Comparison of ENCODE assay signal across 17 cellular contexts in genomic region chr10:102400598-102401321, GRCh38. TPM values are rescaled to one million over a fixed set of nuclear protein-coding genes. Genes with fewer than 3 reads are reported as not detected.
DNase-seq lines count a peak whose midpoint lies in the region; ATAC-seq and TF ChIP-seq lines count a peak whose summit lies in the region.
"Had no signal": no experiment of that assay in that cellular context is flagged by ENCODE, and none has a peak within 500 bp of the region (broad histone marks: within the 10 kb centered on the region; RNA-seq: fewer than 3 reads in every experiment).

No MANE protein-coding gene starts in this region.

- H4K5ac ChIP-seq in IMR-90 (ENCODE audit: low read depth, low read length) = no peak overlapping the region

- peak overlapping the region; percentile 30 for H3K4me3 Mint-ChIP-seq in activated naive CD4-positive, alpha-beta T cell treated with anti-CD3 and anti-CD28 coated beads, Interleukin-2, amount 50 U/mL, for 24 hours
- H3K4me3 Mint-ChIP-seq in activated naive CD4-positive, alpha-beta T cell treated with anti-CD3 and anti-CD28 coated beads, Interleukin-2, amount 10 ng/mL, durations not matched to agents 7 days and 5 days = no peak overlapping the region
- H3K4me3 Mint-ChIP-seq in central memory CD8-positive, alpha-beta T cell = peak overlapping the region; percentile 43
- peak overlapping the region in 1 of 2 donors; percentile 48 for H3K4me3 Mint-ChIP-seq in stimulated activated naive B cell treated with anti-CD40 and anti-IgM and Interleukin-4, amounts not matched to agents 10 μg/mL and 1 μg/mL and 100 μg/mL, for 72 hours

- H2BK5ac ChIP-seq in IMR-90 (ENCODE audit: low read depth, low read length, poor library complexity, severe bottlenecking) = no peak overlapping the region

- no peak overlapping the region for H3K4ac ChIP-seq in IMR-90 (ENCODE audit: low read depth, low read length)

- CTCF ChIA-PET in activated naive CD4-positive, alpha-beta T cell treated with anti-CD3 and anti-CD28 coated beads, Interleukin-2, amount 10 ng/mL, durations not matched to agents 7 days and 5 days (lab: Charles Lee) = interaction anchor here (1.4 to 13.7 kb wide), 7 partner anchors 9 to 171 kb away, joined by 3 to 174 read pairs (median 14); partner anchors contain the start of genes ELOVL3 and FBXL15
- CTCF ChIA-PET in IMR-90 (lab: Yijun Ruan, JAX) = interaction anchor here (1.5 kb wide), 1 partner anchor 87 kb away, joined by 3 read pairs; no protein-coding TSS in a partner anchor

- no peak for TF ChIP-seq CTCF in IMR-90 (conservative IDR thresholded peaks at IDR 0.05; ENCODE audit: low read depth, low read length)

- H3K9ac ChIP-seq in IMR-90 (ENCODE audit: low read depth, low read length) = no peak overlapping the region

- in situ Hi-C loops in IMR-90 (cut with MboI; ENCODE audit: low sequenced_read_pairs) = no loop called here

- no peak for TF ChIP-seq POLR2A in IMR-90 (IDR thresholded peaks at IDR 0.05; ENCODE audit: low read depth, low read length)

- no peak overlapping the region for H3K27ac ChIP-seq in IMR-90 (ENCODE audit: insufficient read depth, low read length)
- H3K27ac ChIP-seq: cardiac muscle cell, psoas muscle had no signal

- H2BK120ac ChIP-seq in IMR-90 (ENCODE audit: low read depth, low read length) = no peak overlapping the region

- H3K79me1 ChIP-seq in IMR-90 (ENCODE audit: low read depth in 1 of 2, low read length in 2 of 2) = peaks cover 26 to 29% of the 10 kb centered on the region in 2 experiments

- no peaks in the 10 kb centered on the region for H3K9me3 Mint-ChIP-seq in activated naive CD4-positive, alpha-beta T cell treated with anti-CD3 and anti-CD28 coated beads, Interleukin-2, amount 50 U/mL, for 24 hours
- H3K9me3 Mint-ChIP-seq in activated naive CD4-positive, alpha-beta T cell treated with anti-CD3 and anti-CD28 coated beads, Interleukin-2, amount 10 ng/mL, durations not matched to agents 7 days and 5 days = no peaks in the 10 kb centered on the region
- H3K9me3 Mint-ChIP-seq in central memory CD8-positive, alpha-beta T cell = no peaks in the 10 kb centered on the region
- no peaks in the 10 kb centered on the region for H3K9me3 Mint-ChIP-seq in stimulated activated naive B cell treated with anti-CD40 and anti-IgM and Interleukin-4, amounts not matched to agents 10 μg/mL and 1 μg/mL and 100 μg/mL, for 72 hours
- H3K9me3 Mint-ChIP-seq: naive B cell, T-cell had no signal

- no peak for ATAC-seq in IMR-90 (ENCODE audit: low read depth)
- no peak for ATAC-seq in central memory CD8-positive, alpha-beta T cell (replicated peaks; ENCODE audit: extremely low read depth, poor library complexity, severe bottlenecking)
- ATAC-seq in stimulated activated naive B cell treated with anti-CD40 and anti-IgM and Interleukin-4, amounts not matched to agents 10 μg/mL and 1 μg/mL and 100 μg/mL, for 72 hours (replicated peaks) = no peak
- no peak for ATAC-seq in GM18498 (IDR thresholded peaks at IDR 0.05; ENCODE audit: unreplicated experiment)
- ATAC-seq: lower lobe of right lung, psoas muscle, T-cell had no signal

- peaks cover 6% of the 10 kb centered on the region for H4K20me1 ChIP-seq in IMR-90 (ENCODE audit: insufficient read depth, low read length)

- H3K4me3 ChIP-seq in IMR-90 (ENCODE audit: insufficient read depth, low read depth, low read length) = no peak overlapping the region
- H3K4me3 ChIP-seq: cardiac muscle cell, esophagus squamous epithelium had no signal

- no peaks in the 10 kb centered on the region for H3K9me3 ChIP-seq in IMR-90 (ENCODE audit: control insufficient read depth, insufficient read depth, low read length)
- H3K9me3 ChIP-seq: esophagus squamous epithelium, lower lobe of right lung, psoas muscle had no signal

- DNase-seq in activated naive CD4-positive, alpha-beta T cell treated with anti-CD3 and anti-CD28 coated beads, Interleukin-2, amount 10 ng/mL, durations not matched to agents 7 days and 5 days = no peak
- DNase-seq in IMR-90 = no peak
- DNase-seq in central memory CD8-positive, alpha-beta T cell (ENCODE audit: low spot score in 2 of 2) = no peak
- DNase-seq in stimulated activated naive B cell treated with anti-CD40 and anti-IgM and Interleukin-4, amounts not matched to agents 10 μg/mL and 1 μg/mL and 100 μg/mL, for 72 hours = no peak
- no peak for DNase-seq in AG20443 (ENCODE audit: low spot score)
- no peak for DNase-seq in NCI-H1048 (lab: John Stamatoyannopoulos, UW)
- DNase-seq: esophagus squamous epithelium, lower lobe of right lung, naive B cell, NCI-H187, psoas muscle, SHP77, WERI-Rb-1 had no signal

- H3K14ac ChIP-seq in IMR-90 (replicated peaks; ENCODE audit: low read depth, low read length) = no peak overlapping the region

- no peak overlapping the region for H3K56ac ChIP-seq in IMR-90 (ENCODE audit: extremely low read depth, insufficient read depth, low read length)

- dilution Hi-C loops in IMR-90 (cut with HindIII; ENCODE audit: low sequenced_read_pairs, unreplicated experiment) = no loop called here

- WGBS in IMR-90 (ENCODE audit: extremely low coverage in 2 of 2, insufficient read length in 1 of 2), 2 experiments = 98% methylated on average over 5 of the region's 22 CpGs; no CpG with 5 or more reads in 1 of the 2 experiments

- H2AK9ac ChIP-seq in IMR-90 (replicated peaks; ENCODE audit: low read depth, low read length, poor library complexity) = peak overlapping the region; percentile 55

- no peak overlapping the region for H2BK20ac ChIP-seq in IMR-90 (ENCODE audit: low read depth, low read length)

- peaks cover 16% of the 10 kb centered on the region for H3K36me3 Mint-ChIP-seq in activated naive CD4-positive, alpha-beta T cell treated with anti-CD3 and anti-CD28 coated beads, Interleukin-2, amount 50 U/mL, for 24 hours
- H3K36me3 Mint-ChIP-seq in activated naive CD4-positive, alpha-beta T cell treated with anti-CD3 and anti-CD28 coated beads, Interleukin-2, amount 10 ng/mL, durations not matched to agents 7 days and 5 days = peaks cover 47% of the 10 kb centered on the region
- peaks cover 49% of the 10 kb centered on the region for H3K36me3 Mint-ChIP-seq in central memory CD8-positive, alpha-beta T cell (ENCODE audit: insufficient read depth)
- H3K36me3 Mint-ChIP-seq in stimulated activated naive B cell treated with anti-CD40 and anti-IgM and Interleukin-4, amounts not matched to agents 10 μg/mL and 1 μg/mL and 100 μg/mL, for 72 hours = peaks cover 53 to 77% of the 10 kb centered on the region in 2 donors

- H2BK15ac ChIP-seq in IMR-90 (ENCODE audit: low read depth, low read length) = no peak overlapping the region

- H3K36me3 ChIP-seq in IMR-90 (ENCODE audit: control insufficient read depth, insufficient read depth, low read length) = peaks cover 26% of the 10 kb centered on the region
- H3K36me3 ChIP-seq: cardiac muscle cell had no signal

- H2AK5ac ChIP-seq in IMR-90 (ENCODE audit: low read depth, low read length) = 0 out of 2 replicates have a peak overlapping the region, but pooled peaks have one; percentile 5

- H3K27me3 Mint-ChIP-seq in activated naive CD4-positive, alpha-beta T cell treated with anti-CD3 and anti-CD28 coated beads, Interleukin-2, amount 50 U/mL, for 24 hours = no peaks in the 10 kb centered on the region
- no peaks in the 10 kb centered on the region for H3K27me3 Mint-ChIP-seq in activated naive CD4-positive, alpha-beta T cell treated with anti-CD3 and anti-CD28 coated beads, Interleukin-2, amount 10 ng/mL, durations not matched to agents 7 days and 5 days
- H3K27me3 Mint-ChIP-seq in central memory CD8-positive, alpha-beta T cell = no peaks in the 10 kb centered on the region
- H3K27me3 Mint-ChIP-seq in stimulated activated naive B cell treated with anti-CD40 and anti-IgM and Interleukin-4, amounts not matched to agents 10 μg/mL and 1 μg/mL and 100 μg/mL, for 72 hours = no peaks in the 10 kb centered on the region
- H3K27me3 Mint-ChIP-seq: naive B cell, T-cell had no signal

- H3K27me3 ChIP-seq in IMR-90 (ENCODE audit: control insufficient read depth, insufficient read depth, low read length) = no peaks in the 10 kb centered on the region
- H3K27me3 ChIP-seq: cardiac muscle cell had no signal

- H3K4me1 ChIP-seq in IMR-90 (ENCODE audit: control insufficient read depth, insufficient read depth, low read length) = peaks cover 15% of the 10 kb centered on the region

- no peak overlapping the region for H3K23ac ChIP-seq in IMR-90 (ENCODE audit: low read depth, low read length)

- H3K18ac ChIP-seq in IMR-90 (ENCODE audit: low read depth, low read length) = no peak overlapping the region

- TF ChIP-seq RAD21 in IMR-90 (IDR thresholded peaks at IDR 0.05; ENCODE audit: low read length) = no peak

- intact Hi-C loops in IMR-90 (cut with micrococcal nuclease) = no loop called here

- POLR2A ChIA-PET in IMR-90 (lab: Charles Lee; ENCODE audit: unreplicated experiment) = no interaction called here

- BruUV-seq in IMR-90 (replicated peaks; lab: Mats Ljungman, UMichigan) = no TSS peak

- peaks cover 30% of the 10 kb centered on the region for H3K4me1 Mint-ChIP-seq in activated naive CD4-positive, alpha-beta T cell treated with anti-CD3 and anti-CD28 coated beads, Interleukin-2, amount 50 U/mL, for 24 hours
- H3K4me1 Mint-ChIP-seq in activated naive CD4-positive, alpha-beta T cell treated with anti-CD3 and anti-CD28 coated beads, Interleukin-2, amount 10 ng/mL, durations not matched to agents 7 days and 5 days = peaks cover 38% of the 10 kb centered on the region
- H3K4me1 Mint-ChIP-seq in central memory CD8-positive, alpha-beta T cell = peaks cover 20% of the 10 kb centered on the region
- peaks cover 39 to 83% of the 10 kb centered on the region in 2 donors for H3K4me1 Mint-ChIP-seq in stimulated activated naive B cell treated with anti-CD40 and anti-IgM and Interleukin-4, amounts not matched to agents 10 μg/mL and 1 μg/mL and 100 μg/mL, for 72 hours

- H2AFZ ChIP-seq in IMR-90 (replicated peaks; ENCODE audit: low read length, poor library complexity) = no peak overlapping the region

- no peak overlapping the region for H3K27ac Mint-ChIP-seq in activated naive CD4-positive, alpha-beta T cell treated with anti-CD3 and anti-CD28 coated beads, Interleukin-2, amount 50 U/mL, for 24 hours
- H3K27ac Mint-ChIP-seq in activated naive CD4-positive, alpha-beta T cell treated with anti-CD3 and anti-CD28 coated beads, Interleukin-2, amount 10 ng/mL, durations not matched to agents 7 days and 5 days = no peak overlapping the region
- no peak overlapping the region for H3K27ac Mint-ChIP-seq in central memory CD8-positive, alpha-beta T cell (ENCODE audit: low read depth)
- H3K27ac Mint-ChIP-seq in stimulated activated naive B cell treated with anti-CD40 and anti-IgM and Interleukin-4, amounts not matched to agents 10 μg/mL and 1 μg/mL and 100 μg/mL, for 72 hours = peak overlapping the region; percentile 82

- peaks cover 6% of the 10 kb centered on the region; the same call in 1 of the 2 replicates for H3K9me1 ChIP-seq in IMR-90 (ENCODE audit: insufficient read depth, low read length)

- H4K8ac ChIP-seq in IMR-90 (ENCODE audit: low read depth in 2 of 2, low read length in 2 of 2) = no peak overlapping the region

- H4K91ac ChIP-seq in IMR-90 (ENCODE audit: insufficient read depth, low read depth, low read length) = no peak overlapping the region

- no peak overlapping the region for H3K4me2 ChIP-seq in IMR-90 (ENCODE audit: low read depth, low read length)

RNA-seq across cellular contexts. Expression of gene NFKB2, which starts 5.3 kb away (rescaled TPM):
- 16.1 TPM in 2 replicates for total RNA-seq in IMR-90 (2012; rRNA removed)
- polyA plus RNA-seq in IMR-90 (2012; rRNA removed) = 32.3 and 34.7 TPM in 2 replicates
- polyA plus RNA-seq in IMR-90 (2012; cell fraction: cytosol; rRNA removed) = 27.9 and 40.3 TPM in 2 replicates
- polyA plus RNA-seq in IMR-90 (2012; cell fraction: nucleus; rRNA removed; ENCODE audit: low replicate concordance) = 81.8 and 143 TPM in 2 replicates

RNA-seq across cellular contexts. Expression of gene PSD, which starts 17.8 kb away (rescaled TPM):
- total RNA-seq in IMR-90 (2012; rRNA removed) = 1.4 and 2.0 TPM in 2 replicates
- polyA plus RNA-seq in IMR-90 (2012; rRNA removed) = 4.4 and 5.8 TPM in 2 replicates
- polyA plus RNA-seq in IMR-90 (2012; cell fraction: cytosol; rRNA removed) = 2.1 and 6.4 TPM in 2 replicates
- 6.6 and 10.9 TPM in 2 replicates for polyA plus RNA-seq in IMR-90 (2012; cell fraction: nucleus; rRNA removed; ENCODE audit: low replicate concordance)

RNA-seq across cellular contexts. Expression of gene FBXL15, which starts 19.9 kb away (rescaled TPM):
- 2.5 and 3.0 TPM in 2 replicates for total RNA-seq in IMR-90 (2012; rRNA removed)
- 8.4 and 13.6 TPM in 2 replicates for polyA plus RNA-seq in IMR-90 (2012; rRNA removed)
- 18.3 and 20.0 TPM in 2 replicates for polyA plus RNA-seq in IMR-90 (2012; cell fraction: cytosol; rRNA removed)
- 23.1 and 53.1 TPM in 2 replicates for polyA plus RNA-seq in IMR-90 (2012; cell fraction: nucleus; rRNA removed; ENCODE audit: low replicate concordance)

RNA-seq across cellular contexts. Expression of gene CUEDC2, which starts 31.6 kb away (rescaled TPM):
- total RNA-seq in IMR-90 (2012; rRNA removed) = 43.6 and 55.7 TPM in 2 replicates
- 84.9 and 87.6 TPM in 2 replicates for polyA plus RNA-seq in IMR-90 (2012; rRNA removed)
- polyA plus RNA-seq in IMR-90 (2012; cell fraction: cytosol; rRNA removed) = 81.3 and 97.7 TPM in 2 replicates
- polyA plus RNA-seq in IMR-90 (2012; cell fraction: nucleus; rRNA removed; ENCODE audit: low replicate concordance) = 105 and 123 TPM in 2 replicates

RNA-seq across cellular contexts. Expression of gene C10orf95, which starts 50.6 kb away (rescaled TPM):
- not detected in 2 replicates for total RNA-seq in IMR-90 (2012; rRNA removed)
- polyA plus RNA-seq in IMR-90 (2012; rRNA removed) = not detected in 2 replicates
- 0.04 TPM in 1 of 2 replicates, not detected in the other for polyA plus RNA-seq in IMR-90 (2012; cell fraction: cytosol; rRNA removed)
- not detected in 2 replicates for polyA plus RNA-seq in IMR-90 (2012; cell fraction: nucleus; rRNA removed; ENCODE audit: low replicate concordance)
- total RNA-seq: cardiac muscle cell, psoas muscle had no signal
